In the genomic region with DNA sequence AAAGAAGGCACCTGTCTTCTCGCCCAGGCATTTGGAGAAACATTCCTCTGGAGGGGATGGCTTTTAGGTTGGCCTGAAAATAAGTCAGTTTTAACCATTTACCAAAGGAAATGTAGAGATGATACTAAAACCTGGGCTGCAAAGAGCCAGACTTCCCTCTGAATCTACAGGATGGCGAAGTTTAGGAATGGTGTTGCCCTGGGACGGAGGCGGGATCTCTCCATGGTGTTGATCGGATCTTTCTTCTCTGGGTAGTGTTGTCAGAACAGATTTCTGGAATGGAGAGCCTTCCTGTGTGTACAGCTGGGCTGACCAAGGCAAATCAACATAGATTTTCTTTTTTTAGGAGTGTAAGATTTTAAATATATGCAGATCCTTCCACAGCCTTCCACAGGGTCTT, we compare ENCODE assay signal across 9 cellular contexts.
"Had no signal": no experiment of that assay in that cellular context is flagged by ENCODE, and none has a peak within 500 bp of the region (broad histone marks: within the 10 kb centered on the region; RNA-seq: fewer than 3 reads in every experiment).

No MANE protein-coding gene starts in this region.

- H3K4me1 ChIP-seq: HAP-1 had no signal

- H2AFZ ChIP-seq: GM23248 had no signal

- H3K4me2 ChIP-seq: KMS-11 had no signal

- FAIRE-seq: HepG2 had no signal

- H3K36me3 ChIP-seq: HAP-1 had no signal

- H3K4me3 ChIP-seq: GM23248, HAP-1 had no signal

- DNase-seq: GM23248, H7, KBM-7 had no signal

- ATAC-seq: HCT116, HepG2 had no signal

- H3K27ac ChIP-seq: GM23248, HL-60, KMS-11 had no signal

- H3K36me3 Mint-ChIP-seq: IgD-negative memory B cell had no signal
